ENCODE assay signal across 9 cellular contexts in the genomic region with DNA sequence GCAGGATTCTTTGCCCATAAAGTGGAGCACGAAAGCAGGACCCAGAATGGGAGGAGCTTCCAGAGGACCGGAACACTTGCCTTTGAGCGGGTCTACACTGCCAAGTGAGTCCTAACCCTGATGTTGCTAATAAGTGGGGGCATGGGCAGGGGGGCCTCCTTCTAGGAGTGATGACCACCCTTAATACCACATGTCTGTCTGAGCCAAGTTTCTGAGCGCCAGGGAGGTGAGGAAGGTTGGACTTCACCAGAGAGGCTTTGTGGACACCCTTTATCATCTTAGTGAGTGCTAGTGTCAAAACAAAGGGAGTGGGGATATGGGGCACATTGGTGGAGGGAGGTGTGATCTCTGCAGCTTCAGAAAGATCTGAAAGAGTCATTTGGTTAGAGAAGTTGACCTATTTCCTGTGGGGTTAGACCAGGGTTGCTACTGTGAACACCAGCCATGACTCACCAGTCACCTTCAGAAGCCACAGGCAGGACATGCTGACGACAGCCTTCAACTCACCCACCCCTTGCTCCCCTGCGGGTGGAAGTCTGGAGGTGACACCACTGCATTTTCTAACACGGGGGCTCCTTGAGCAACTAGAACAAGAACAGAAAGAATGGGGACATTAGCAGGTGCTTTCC. TPM values are rescaled to one million over a fixed set of nuclear protein-coding genes. Genes with fewer than 3 reads are reported as not detected.
DNase-seq lines count a peak whose midpoint lies in the region; ATAC-seq and TF ChIP-seq lines count a peak whose summit lies in the region.
"Had no signal": no experiment of that assay in that cellular context is flagged by ENCODE, and none has a peak within 500 bp of the region (broad histone marks: within the 10 kb centered on the region; RNA-seq: fewer than 3 reads in every experiment).

No MANE protein-coding gene starts in this region.

- H3K9me3 ChIP-seq in heart left ventricle = no peaks in the 10 kb centered on the region
- no peaks in the 10 kb centered on the region for H3K9me3 ChIP-seq in transverse colon
- H3K9me3 ChIP-seq: gastrocnemius medialis had no signal

- 81 to 89% (median 86%) methylated on average over 7 of the region's 7 CpGs for WGBS in heart left ventricle, 4 donors
- 40 to 52% methylated on average over 1 to 7 of the region's 7 CpGs for WGBS in transverse colon (ENCODE audit: low coverage in 1 of 2), 2 donors

- H3K27ac ChIP-seq in heart left ventricle = peak overlapping the region in 3 of 12 donors; percentile 2 to 58 (median 13)
- peak overlapping the region; percentile 61 to 78 (median 70) for H3K27ac ChIP-seq in transverse colon

- intact Hi-C loops in heart left ventricle (cut with DNase I) (no loop called here), Right ventricle myocardium superior (cut with DNase I) (no loop called here), transverse colon (cut with DNase I; ENCODE audit: low total_unique reads) (no loop called here)

- H3K4me3 Mint-ChIP-seq in nephron = no peak overlapping the region

- in situ Hi-C loops in astrocyte of the spinal cord (cut with HindIII; ENCODE audit: low sequenced_read_pairs) (no loop called here), transverse colon (cut with MboI; ENCODE audit: low pct_ligation_motif_present in 1 of 4, low pct_unique_long_range_greater_than_20kb in 1 of 4, low sequenced_read_pairs in 3 of 4) (no loop called here)

- peak overlapping the region; percentile 58 to 88 (median 83) for H3K27ac Mint-ChIP-seq in nephron

- H3K4me1 ChIP-seq in heart left ventricle (peaks cover 0 to 73% (median 14%) of the 10 kb centered on the region in 12 donors), transverse colon (peaks cover 17 to 57% (median 28%) of the 10 kb centered on the region in 4 donors)

- TF ChIP-seq POLR2A in heart left ventricle (IDR thresholded peaks at IDR 0.05) (no peak), transverse colon (IDR thresholded peaks at IDR 0.05) (no peak)

- TF ChIP-seq CTCF in heart left ventricle (IDR thresholded peaks at IDR 0.05) (no peak), astrocyte of the spinal cord (IDR thresholded peaks at IDR 0.05; ENCODE audit: low read depth, low read length) (no peak), nephron (IDR thresholded peaks at IDR 0.05; ENCODE audit: unreplicated experiment in 3 of 3) (no peak), transverse colon (IDR thresholded peaks at IDR 0.05) (no peak)

- H3K36me3 Mint-ChIP-seq in nephron (ENCODE audit: low read depth) = no peaks in the 10 kb centered on the region

- H3K27me3 ChIP-seq in heart left ventricle (no peaks in the 10 kb centered on the region), transverse colon (no peaks in the 10 kb centered on the region)
- H3K27me3 ChIP-seq: gastrocnemius medialis had no signal

- ATAC-seq in heart left ventricle (peak in 3 of 4 donors; percentile 13 to 52 (median 34)), Right ventricle myocardium superior (ENCODE audit: poor library complexity) (no peak), HG03432 (IDR thresholded peaks at IDR 0.05; ENCODE audit: unreplicated experiment) (peak; percentile 93)

- H3K4me3 ChIP-seq in heart left ventricle = no peak overlapping the region
- H3K4me3 ChIP-seq in astrocyte of the spinal cord (ENCODE audit: low read depth, low read length) = no peak overlapping the region
- H3K4me3 ChIP-seq in transverse colon = no peak overlapping the region
- H3K4me3 ChIP-seq: gastrocnemius medialis had no signal

- no peaks in the 10 kb centered on the region for H3K9me3 Mint-ChIP-seq in nephron

- no peaks in the 10 kb centered on the region for H3K36me3 ChIP-seq in heart left ventricle
- no peaks in the 10 kb centered on the region for H3K36me3 ChIP-seq in transverse colon
- H3K36me3 ChIP-seq: gastrocnemius medialis had no signal

- DNase-seq in heart left ventricle = peak in 2 of 5 donors; percentile 33 to 40
- DNase-seq in Right ventricle myocardium superior = no peak
- DNase-seq in T-helper 9 cell = peak; percentile 69
- peak; percentile 50 for DNase-seq in astrocyte of the spinal cord (ENCODE audit: low read depth, low spot score)
- DNase-seq in transverse colon = peak; percentile 71
- DNase-seq in NCI-H2196 treated with DMSO at 0.1 percent for 48 hours (lab: John Stamatoyannopoulos, UW; ENCODE audit: unreplicated experiment) = no peak

- H3K4me1 Mint-ChIP-seq in nephron = peaks cover 64% of the 10 kb centered on the region

- no peak for TF ChIP-seq EP300 in transverse colon (IDR thresholded peaks at IDR 0.05; ENCODE audit: low read depth)

- H3K27me3 Mint-ChIP-seq in nephron (ENCODE audit: low read depth) = peaks cover 4% of the 10 kb centered on the region

RNA-seq across cellular contexts. Expression of gene ALOX5AP, which starts 8.8 kb away (rescaled TPM):
- 10 to 100 TPM in 4 of 9 donors, 1 to 10 TPM in 5; 2.4 to 24.3 (median 8.8) TPM for total RNA-seq in heart left ventricle
- polyA plus RNA-seq in heart left ventricle = 10 to 100 TPM in 1 of 2 donors, under 1 TPM in 1; 0.88 to 15.1 TPM
- total RNA-seq in Right ventricle myocardium superior = 8.4 TPM
- 10 to 100 TPM in 3 of 4 donors, 1 to 10 TPM in 1; 1.2 to 18.7 (median 14.1) TPM for total RNA-seq in transverse colon

Comparison
In these comparisons a context has a peak if more than half of its experiments do, and no peak if none do; other contexts are left out.
1. DNase-seq: peak in T-helper 9 cell (single experiment), astrocyte of the spinal cord (single experiment) and transverse colon (single experiment); none in Right ventricle myocardium superior (single experiment) and NCI-H2196 treated with DMSO at 0.1 percent for 48 hours (single experiment).